In the genomic region with DNA sequence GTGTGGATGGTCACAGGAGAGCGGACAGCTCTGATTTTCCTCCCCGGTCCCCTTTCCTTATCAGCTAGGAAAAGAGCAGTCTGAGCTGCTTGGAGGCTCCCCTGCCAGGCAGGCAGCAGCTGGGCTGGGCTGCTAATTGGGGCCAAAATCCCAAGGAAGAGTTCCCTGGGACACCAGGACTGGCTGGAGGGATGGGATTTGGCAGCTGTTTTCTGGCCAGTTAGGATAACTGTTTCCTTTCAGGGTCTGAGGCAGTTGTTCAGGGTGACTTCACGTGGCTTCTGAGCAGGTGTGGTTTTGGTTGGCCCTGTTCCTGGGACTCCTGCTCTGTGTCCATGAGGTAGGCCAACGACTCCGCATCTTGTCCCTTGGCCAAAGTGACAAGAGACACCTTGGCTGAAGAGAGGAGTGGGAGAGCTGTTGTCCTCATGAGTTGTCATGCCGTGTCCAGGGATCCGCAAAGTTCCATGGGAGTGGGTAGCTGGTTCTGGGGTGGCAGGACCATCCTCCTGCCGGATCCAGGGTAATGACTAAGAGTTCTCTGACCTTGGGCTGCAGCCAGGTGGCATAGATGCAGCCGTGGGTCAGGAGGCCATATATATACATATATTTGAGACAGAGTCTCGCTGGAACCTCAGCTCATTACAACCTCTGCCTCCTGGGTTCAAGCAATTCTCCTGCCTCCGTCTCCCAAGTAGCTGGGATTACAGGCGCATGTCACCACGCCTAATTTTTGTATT, we compare ENCODE assay signal across 13 cellular contexts. TPM values are rescaled to one million over a fixed set of nuclear protein-coding genes. Genes with fewer than 3 reads are reported as not detected.
DNase-seq lines count a peak whose midpoint lies in the region; TF ChIP-seq lines count a peak whose summit lies in the region.
"Had no signal": no experiment of that assay in that cellular context is flagged by ENCODE, and none has a peak within 500 bp of the region (broad histone marks: within the 10 kb centered on the region; RNA-seq: fewer than 3 reads in every experiment).

No MANE protein-coding gene starts in this region.

- H3K4me3 ChIP-seq in neural progenitor cell, result no peak overlapping the region
- H3K4me3 ChIP-seq: HAP-1 had no signal

- TF ChIP-seq CTCF in brain (conservative IDR thresholded peaks at IDR 0.05) (no peak), neural progenitor cell (IDR thresholded peaks at IDR 0.05) (no peak), mesothelial cell of epicardium (IDR thresholded peaks at IDR 0.05; ENCODE audit: unreplicated experiment) (no peak)

- H3K4me1 Mint-ChIP-seq in brain (peaks cover 49% of the 10 kb centered on the region), neural progenitor cell (peaks cover 22% of the 10 kb centered on the region), mesothelial cell of epicardium (peaks cover 39% of the 10 kb centered on the region)

- no peaks in the 10 kb centered on the region for H4K20me1 ChIP-seq in neural progenitor cell (ENCODE audit: low read depth)

- H3K27me3 Mint-ChIP-seq in brain (no peaks in the 10 kb centered on the region), neural progenitor cell (ENCODE audit: insufficient read depth, low read depth) (peaks cover 10% of the 10 kb centered on the region), mesothelial cell of epicardium (ENCODE audit: low read depth) (no peaks in the 10 kb centered on the region)
- H3K27me3 Mint-ChIP-seq: IgD-negative memory B cell had no signal

- no peaks in the 10 kb centered on the region for H3K79me2 ChIP-seq in neural progenitor cell (ENCODE audit: low read depth)

- H3K9me3 Mint-ChIP-seq in brain (peaks cover 0 to 8% (median 4%) of the 10 kb centered on the region in 5 experiments), neural progenitor cell (peaks cover 4% of the 10 kb centered on the region), mesothelial cell of epicardium (peaks cover 3% of the 10 kb centered on the region)
- H3K9me3 Mint-ChIP-seq: IgD-negative memory B cell had no signal

- H3K36me3 Mint-ChIP-seq in brain, result peaks cover 15% of the 10 kb centered on the region
- peaks cover 6% of the 10 kb centered on the region for H3K36me3 Mint-ChIP-seq in neural progenitor cell
- H3K36me3 Mint-ChIP-seq in mesothelial cell of epicardium, result peaks cover 4% of the 10 kb centered on the region
- H3K36me3 Mint-ChIP-seq: IgD-negative memory B cell had no signal

- H3F3A ChIP-seq in neural progenitor cell (ENCODE audit: low read depth), result peaks cover 43% of the 10 kb centered on the region

- H3K9me3 ChIP-seq in neural progenitor cell (ENCODE audit: low read depth), result no peaks in the 10 kb centered on the region
- H3K9me3 ChIP-seq: HAP-1 had no signal

- H2AFZ ChIP-seq in neural progenitor cell (replicated peaks), result no peak overlapping the region

- H3K36me3 ChIP-seq in neural progenitor cell, result no peaks in the 10 kb centered on the region

- no peak overlapping the region for H3K4me2 ChIP-seq in neural progenitor cell

- H3K4me3 Mint-ChIP-seq in brain (peak overlapping the region in 2 of 5 experiments; percentile 73 to 79), neural progenitor cell (no peak overlapping the region), mesothelial cell of epicardium (no peak overlapping the region)

- no peaks in the 10 kb centered on the region for H3K27me3 ChIP-seq in neural progenitor cell

- DNase-seq in LHCN-M2 (ENCODE audit: low read depth) (peak; percentile 55), RPMI8226 (peak; percentile 35), neural progenitor cell (ENCODE audit: low spot score) (peak; percentile 33), NCI-H1105 (lab: John Stamatoyannopoulos, UW) (no peak), mesothelial cell of epicardium (ENCODE audit: low spot score in 2 of 2, unreplicated experiment in 2 of 2) (no peak), iPS-NIHi7 (ENCODE audit: extremely low spot score) (no peak)
- DNase-seq: GF-D8, NCI-H187 treated with DMSO at 0.1 percent for 48 hours had no signal

- no peak overlapping the region for H3K9ac ChIP-seq in neural progenitor cell

- no peak overlapping the region for H3K27ac ChIP-seq in neural progenitor cell
- H3K27ac ChIP-seq: HL-60 had no signal

- peak overlapping the region in 4 of 5 experiments; percentile 94 to 97 (median 95) for H3K27ac Mint-ChIP-seq in brain
- peak overlapping the region; percentile 81 for H3K27ac Mint-ChIP-seq in neural progenitor cell
- H3K27ac Mint-ChIP-seq in mesothelial cell of epicardium, result no peak overlapping the region

- H3K4me1 ChIP-seq in neural progenitor cell, result peaks cover 29% of the 10 kb centered on the region
- H3K4me1 ChIP-seq: HAP-1 had no signal

RNA-seq across cellular contexts. Expression of gene MRPS18A, which starts 21.2 kb away (rescaled TPM):
- 36.3 and 37.1 TPM in 2 replicates for total RNA-seq in LHCN-M2 (2014; rRNA removed)
- 56.7 TPM for polyA plus RNA-seq in LHCN-M2 (2012)
- polyA plus RNA-seq in brain (ENCODE audit: insufficient read depth, low read depth, low replicate concordance), result 89.2 TPM
- 34.5 and 52.7 TPM in 2 replicates for total RNA-seq in neural progenitor cell (ENCODE audit: low replicate concordance)
- 41.4 to 46.6 TPM (median 46.0 TPM) in 3 replicates for total RNA-seq in mesothelial cell of epicardium

RNA-seq across cellular contexts. Expression of gene RSPH9, which starts 21.5 kb away (rescaled TPM):
- not detected in 2 replicates for total RNA-seq in LHCN-M2 (2014; rRNA removed)
- polyA plus RNA-seq in LHCN-M2 (2012), result 0.18 TPM
- 4.1 TPM for polyA plus RNA-seq in brain (ENCODE audit: insufficient read depth, low read depth, low replicate concordance)
- 0.47 and 1.4 TPM in 2 replicates for total RNA-seq in neural progenitor cell (ENCODE audit: low replicate concordance)
- 0.80 to 0.88 TPM (median 0.82 TPM) in 3 replicates for total RNA-seq in mesothelial cell of epicardium
- total RNA-seq: HT1080 had no signal

RNA-seq across cellular contexts. Expression of gene MAD2L1BP, which starts 30.7 kb away (rescaled TPM):
- total RNA-seq in LHCN-M2 (2014; rRNA removed) (28.3 and 34.4 TPM in 2 replicates), neural progenitor cell (ENCODE audit: low replicate concordance) (52.0 and 88.1 TPM in 2 replicates), mesothelial cell of epicardium (23.4 to 24.4 TPM (median 23.6 TPM) in 3 replicates)
- 27.5 TPM for polyA plus RNA-seq in LHCN-M2 (2012)
- 32.9 TPM for polyA plus RNA-seq in brain (ENCODE audit: insufficient read depth, low read depth, low replicate concordance)

RNA-seq across cellular contexts. Expression of gene GTPBP2, which starts 37.3 kb away (rescaled TPM):
- total RNA-seq in LHCN-M2 (2014; rRNA removed) (44.1 and 45.5 TPM in 2 replicates), neural progenitor cell (ENCODE audit: low replicate concordance) (45.5 and 77.1 TPM in 2 replicates), mesothelial cell of epicardium (76.5 to 78.0 TPM (median 77.6 TPM) in 3 replicates)
- 27.5 TPM for polyA plus RNA-seq in LHCN-M2 (2012)
- 57.8 TPM for polyA plus RNA-seq in brain (ENCODE audit: insufficient read depth, low read depth, low replicate concordance)

Comparison
In these comparisons a context has a peak if more than half of its experiments do, and no peak if none do; other contexts are left out.
1. DNase-seq: peak in LHCN-M2 (single experiment), RPMI8226 (single experiment) and neural progenitor cell (single experiment); none in NCI-H1105 (single experiment), mesothelial cell of epicardium (0 of 2) and iPS-NIHi7 (single experiment).